Comparison of ENCODE assay signal across 26 cellular contexts in the genomic region with DNA sequence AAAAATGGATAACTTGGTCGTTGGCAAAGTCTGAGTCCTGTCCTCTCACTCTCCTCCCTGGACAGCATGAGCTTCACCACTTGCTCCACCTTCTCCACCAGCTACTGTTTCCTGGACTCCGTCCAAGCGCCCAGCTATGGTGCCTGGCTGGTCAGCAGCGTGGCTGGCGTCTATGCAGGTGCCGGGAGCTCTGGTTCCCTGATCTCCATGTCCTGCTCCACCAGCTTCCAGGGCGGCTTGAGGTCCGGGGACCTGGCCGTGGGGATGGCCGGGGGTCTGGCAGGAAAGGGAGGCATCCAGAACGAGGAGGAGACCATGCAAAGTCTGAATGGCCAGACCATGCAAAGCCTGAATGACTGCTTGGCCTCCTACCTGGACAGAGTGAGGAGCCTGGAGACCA.
DNase-seq lines count a peak whose midpoint lies in the region; ATAC-seq, FAIRE-seq and TF ChIP-seq lines count a peak whose summit lies in the region.
"Had no signal": no experiment of that assay in that cellular context is flagged by ENCODE, and none has a peak within 500 bp of the region (broad histone marks: within the 10 kb centered on the region; RNA-seq: fewer than 3 reads in every experiment).

No MANE protein-coding gene starts in this region.

- intact Hi-C loops in left ventricle myocardium superior (cut with micrococcal nuclease) (no loop called here), left cardiac atrium (cut with DNase I) (no loop called here)

- H3K9me3 ChIP-seq in BE2C (no peaks in the 10 kb centered on the region), smooth muscle cell (replicated peaks; ENCODE audit: low read depth) (no peaks in the 10 kb centered on the region)
- H3K9me3 ChIP-seq: A549 had no signal

- H4K20me1 ChIP-seq in smooth muscle cell (ENCODE audit: low read depth) = no peaks in the 10 kb centered on the region
- H4K20me1 ChIP-seq: BLaER1 had no signal

- no peak overlapping the region for H3K4me3 ChIP-seq in BE2C (ENCODE audit: low read depth, low read length)
- no peak overlapping the region for H3K4me3 ChIP-seq in bronchial epithelial cell (ENCODE audit: low read depth, low read length)
- no peak overlapping the region for H3K4me3 ChIP-seq in smooth muscle cell
- H3K4me3 ChIP-seq: A549, BLaER1, GM12878 had no signal

- ATAC-seq in left ventricle myocardium superior (no peak), left cardiac atrium (no peak)
- ATAC-seq: A549, GM12878 had no signal

- DNase-seq in NCI-H2029 treated with DMSO at 0.1 percent for 48 hours (lab: John Stamatoyannopoulos, UW) = peak; percentile 6
- DNase-seq in NCI-H2029 (lab: John Stamatoyannopoulos, UW) = no peak
- peak; percentile 30 for DNase-seq in left ventricle myocardium superior
- DNase-seq in left cardiac atrium = no peak
- DNase-seq in BE2C = peak; percentile 34
- DNase-seq in bronchial epithelial cell (ENCODE audit: low read depth) = no peak
- no peak for DNase-seq in smooth muscle cell (lab: John Stamatoyannopoulos, UW; ENCODE audit: unreplicated experiment)
- DNase-seq: AML-193; C1 segment of cervical spinal cord; CD4-positive, alpha-beta memory T cell; CD4-positive, CD25-positive, alpha-beta regulatory T cell; CD8-positive, alpha-beta memory T cell; COR-L47; DMS 273 treated with DMSO at 0.1 percent for 48 hours; DMS153; DMS53; DMS79; DND-41; EL; GDM1 had no signal

- H2AFZ ChIP-seq in smooth muscle cell (ENCODE audit: low read depth) = no peak overlapping the region

- H3K27ac ChIP-seq in smooth muscle cell (ENCODE audit: low read depth) = no peak overlapping the region
- H3K27ac ChIP-seq: 22Rv1, A549, BLaER1 had no signal

- no peak overlapping the region for H3K4me2 ChIP-seq in smooth muscle cell
- H3K4me2 ChIP-seq: A549, BLaER1 had no signal

- peak; percentile 50 for FAIRE-seq in bronchial epithelial cell (lab: Jason Lieb, UNC)
- FAIRE-seq: A549, GM12892, GM18507 had no signal

- 95% methylated on average over 11 of the region's 11 CpGs for WGBS in smooth muscle cell (ENCODE audit: low lambda C conversion rate)

- peaks cover 4% of the 10 kb centered on the region for H3K4me1 ChIP-seq in BE2C
- H3K4me1 ChIP-seq in smooth muscle cell (ENCODE audit: low read depth) = no peaks in the 10 kb centered on the region
- H3K4me1 ChIP-seq: A549, BLaER1 had no signal

- no peak overlapping the region for H3K9ac ChIP-seq in smooth muscle cell (ENCODE audit: low read depth)
- H3K9ac ChIP-seq: BLaER1 had no signal

- H3K36me3 ChIP-seq in BE2C = no peaks in the 10 kb centered on the region; the same call in 1 of the 2 replicates
- no peaks in the 10 kb centered on the region for H3K36me3 ChIP-seq in bronchial epithelial cell (ENCODE audit: control insufficient read depth, insufficient read depth, low read length)
- H3K36me3 ChIP-seq in smooth muscle cell (ENCODE audit: low read depth) = no peaks in the 10 kb centered on the region

- no peaks in the 10 kb centered on the region for H3K27me3 ChIP-seq in BE2C
- no peaks in the 10 kb centered on the region for H3K27me3 ChIP-seq in bronchial epithelial cell (ENCODE audit: control insufficient read depth, insufficient read depth, low read length)
- H3K27me3 ChIP-seq in smooth muscle cell (ENCODE audit: low read depth) = no peaks in the 10 kb centered on the region
- H3K27me3 ChIP-seq: BLaER1 had no signal

- no peaks in the 10 kb centered on the region for H3F3A ChIP-seq in smooth muscle cell (ENCODE audit: low read depth)

- TF ChIP-seq CTCF in BE2C (IDR thresholded peaks at IDR 0.05; ENCODE audit: low read depth, low read length) (no peak), bronchial epithelial cell (IDR thresholded peaks at IDR 0.05; ENCODE audit: insufficient read depth, low read length, severe bottlenecking) (no peak), smooth muscle cell (IDR thresholded peaks at IDR 0.05; ENCODE audit: borderline replicate concordance, insufficient read depth, poor library complexity, severe bottlenecking) (no peak)

- no peaks in the 10 kb centered on the region for H3K79me2 ChIP-seq in smooth muscle cell (ENCODE audit: low read depth)

Comparison
In these comparisons a context has a peak if more than half of its experiments do, and no peak if none do; other contexts are left out.
1. DNase-seq: peak in NCI-H2029 treated with DMSO at 0.1 percent for 48 hours (single experiment), left ventricle myocardium superior (single experiment) and BE2C (single experiment); none in NCI-H2029 (single experiment), left cardiac atrium (single experiment), bronchial epithelial cell (single experiment) and smooth muscle cell (single experiment).